Comparison of ENCODE assay signal across 1 cellular context in the genomic region with DNA sequence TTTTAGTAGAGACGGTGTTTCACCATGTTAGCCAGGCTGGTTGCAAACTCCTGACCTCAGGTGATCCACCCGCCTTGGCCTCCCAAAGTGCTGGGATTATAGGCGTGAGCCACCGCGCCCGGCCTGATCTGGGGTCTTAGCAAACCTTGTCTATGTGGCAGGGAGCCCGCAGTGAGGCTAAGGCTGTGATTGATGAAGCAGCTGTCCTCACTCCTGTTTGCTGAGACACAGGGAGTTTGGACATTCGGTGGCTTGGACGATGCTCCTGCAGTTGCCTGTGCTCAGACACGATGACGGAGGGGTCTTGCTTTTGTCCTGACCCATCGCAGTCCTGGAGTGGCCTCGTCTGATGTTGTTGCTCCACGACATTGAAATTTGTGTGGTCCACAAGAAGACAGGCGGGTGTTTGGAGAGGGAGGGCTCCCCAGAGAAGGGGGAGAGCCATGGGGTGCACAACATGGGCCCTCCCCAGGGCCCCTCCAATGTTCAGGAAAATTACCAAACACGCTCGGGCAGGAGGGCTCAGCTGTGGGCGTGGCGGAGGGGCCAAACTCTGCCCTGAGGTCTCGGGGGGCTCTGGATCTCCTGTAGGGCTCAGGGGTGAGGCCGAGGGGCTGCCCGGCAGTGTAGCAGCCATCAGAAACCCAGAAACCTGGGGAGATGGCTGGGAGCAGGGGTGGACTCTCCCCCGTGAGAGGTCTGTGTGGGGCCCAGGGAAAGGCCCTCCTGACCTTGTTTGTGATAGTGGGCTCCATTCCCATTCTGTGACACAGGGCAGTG.
TF ChIP-seq lines count a peak whose summit lies in the region.

No MANE protein-coding gene starts in this region.

TF ChIP-seq in SK-N-SH, 30 proteins besides CTCF, POLR2A, EP300 and RAD21 (continued from another document):
- TF ChIP-seq ZBTB33 (IDR thresholded peaks at IDR 0.05; ENCODE audit: borderline replicate concordance, low read depth) (no peak), GATA2 (CRISPR knock-in tag; IDR thresholded peaks at IDR 0.05) (no peak), RFX5 (IDR thresholded peaks at IDR 0.05; ENCODE audit: low read length) (no peak), NRF1 (IDR thresholded peaks at IDR 0.05; ENCODE audit: low read depth, low read length) (no peak), POLR2AphosphoS5 (IDR thresholded peaks at IDR 0.05; ENCODE audit: low read depth, low read length) (no peak), SIN3A (IDR thresholded peaks at IDR 0.05; ENCODE audit: borderline replicate concordance, low read depth, low read length) (no peak), ELF1 (IDR thresholded peaks at IDR 0.05) (no peak), YY1 (IDR thresholded peaks at IDR 0.05; ENCODE audit: low read depth) (no peak), NFIC (IDR thresholded peaks at IDR 0.05; ENCODE audit: borderline replicate concordance) (no peak), GABPA (IDR thresholded peaks at IDR 0.05; ENCODE audit: low read depth) (no peak), RXRA (IDR thresholded peaks at IDR 0.05; ENCODE audit: borderline replicate concordance, low read depth) (no peak)
TF ChIP-seq in SK-N-SH: peak in this region for 0.
